In the genomic region with DNA sequence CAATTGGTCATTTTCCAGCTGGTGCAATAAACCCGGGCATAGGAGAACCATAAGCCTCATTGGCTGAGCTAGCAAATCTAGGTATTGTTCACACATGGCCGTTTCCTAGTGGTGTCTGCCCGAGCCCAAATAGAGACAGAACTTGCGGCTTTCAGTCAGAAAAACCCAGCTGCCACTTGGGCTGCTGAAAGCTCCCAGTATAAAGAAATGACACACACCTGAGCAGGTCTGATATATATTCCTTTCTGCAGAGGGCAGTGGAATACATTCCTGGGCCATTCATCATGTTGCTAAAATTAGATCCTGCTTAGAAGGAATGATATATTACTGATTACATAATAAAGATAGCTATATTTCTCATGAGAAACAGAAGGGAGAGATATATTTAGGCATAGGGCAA, we compare ENCODE assay signal across 18 cellular contexts.
DNase-seq lines count a peak whose midpoint lies in the region; ATAC-seq and TF ChIP-seq lines count a peak whose summit lies in the region.
"Had no signal": no experiment of that assay in that cellular context is flagged by ENCODE, and none has a peak within 500 bp of the region (broad histone marks: within the 10 kb centered on the region; RNA-seq: fewer than 3 reads in every experiment).

No MANE protein-coding gene starts in this region.

- no peaks in the 10 kb centered on the region for H3K27me3 ChIP-seq in PC-3 (ENCODE audit: low read length)
- no peaks in the 10 kb centered on the region for H3K27me3 ChIP-seq in foreskin keratinocyte
- H3K27me3 ChIP-seq: thyroid gland had no signal

- H3K9ac ChIP-seq in PC-3 (ENCODE audit: low read length): no peak overlapping the region

- no peak for TF ChIP-seq CTCF in PC-3 (conservative IDR thresholded peaks at IDR 0.05; ENCODE audit: low read depth, low read length)
- peak; percentile 53 for TF ChIP-seq CTCF in foreskin keratinocyte (conservative IDR thresholded peaks at IDR 0.05)

- no peaks in the 10 kb centered on the region for H3K79me2 ChIP-seq in PC-3 (ENCODE audit: low read length)

- POLR2A ChIA-PET in PC-3 (lab: Charles Lee; ENCODE audit: unreplicated experiment): no interaction called here

- H3K4me1 ChIP-seq in PC-3 (ENCODE audit: insufficient read depth, low read length) (no peaks in the 10 kb centered on the region), foreskin keratinocyte (peaks cover 12% of the 10 kb centered on the region)
- H3K4me1 ChIP-seq: thyroid gland had no signal

- H4K20me1 ChIP-seq in PC-3 (ENCODE audit: low read length): no peaks in the 10 kb centered on the region

- H3K27ac ChIP-seq in PC-3 (ENCODE audit: low read length) (no peak overlapping the region), foreskin keratinocyte (peak overlapping the region; percentile 71)
- H3K27ac ChIP-seq: thyroid gland had no signal

- no peak for ATAC-seq in PC-3
- peak; percentile 90 for ATAC-seq in foreskin keratinocyte
- no peak for ATAC-seq in HG03175 (IDR thresholded peaks at IDR 0.05; ENCODE audit: unreplicated experiment)
- no peak for ATAC-seq in HG03442 (IDR thresholded peaks at IDR 0.05; ENCODE audit: unreplicated experiment)
- no peak for ATAC-seq in HG03354 (IDR thresholded peaks at IDR 0.05; ENCODE audit: poor library complexity, severe bottlenecking, unreplicated experiment)
- ATAC-seq: activated T-cell treated with anti-CD3 and anti-CD28 coated beads, Interleukin-2, amount 50 U/mL, for 4 hours; natural killer cell had no signal

- no peak overlapping the region for H2AFZ ChIP-seq in PC-3 (ENCODE audit: low read length)

- BruUV-seq in PC-3 (replicated peaks; lab: Mats Ljungman, UMichigan): no TSS peak

- no peak overlapping the region for H3K4me3 ChIP-seq in PC-3 (ENCODE audit: low read length)
- H3K4me3 ChIP-seq: thyroid gland had no signal

- no peaks in the 10 kb centered on the region for H3K36me3 ChIP-seq in PC-3 (ENCODE audit: low read depth, low read length)
- H3K36me3 ChIP-seq: thyroid gland had no signal

- DNase-seq in NCI-H510A treated with DMSO at 0.1 percent for 48 hours (lab: John Stamatoyannopoulos, UW): peak; percentile 1
- no peak for DNase-seq in NCI-H510A (lab: John Stamatoyannopoulos, UW)
- peak; percentile 26 for DNase-seq in PC-3
- DNase-seq in foreskin keratinocyte: peak; percentile 95 to 98
- peak; percentile 50 for DNase-seq in ureter (ENCODE audit: low spot score)
- DNase-seq: activated CD4-positive, alpha-beta T cell treated with anti-CD3 and anti-CD28 coated beads, Interleukin-2, amount 50 U/mL, for 1 hour; activated T-cell treated with anti-CD3 and anti-CD28 coated beads, Interleukin-2, amount 50 U/mL, for 4 hours; CD4-positive, alpha-beta memory T cell; head of caudate nucleus; natural killer cell; NCI-H1048; NCI-H526; retina; stimulated activated CD4-positive, alpha-beta T cell treated with anti-CD3 and anti-CD28 coated beads, Interleukin-1b, Interleukin-23, amount 100 ng/mL, for 48 hours; thyroid gland had no signal

- no peaks in the 10 kb centered on the region for H3K9me3 ChIP-seq in PC-3 (ENCODE audit: low read length)
- H3K9me3 ChIP-seq: thyroid gland had no signal

- H3K9me2 ChIP-seq in PC-3 (replicated peaks; ENCODE audit: low read length): no peaks in the 10 kb centered on the region

- CTCF ChIA-PET in PC-3 (lab: Charles Lee): no interaction called here

- H3K4me2 ChIP-seq in PC-3 (ENCODE audit: low read length): no peak overlapping the region

- no peaks in the 10 kb centered on the region for H3F3A ChIP-seq in PC-3 (ENCODE audit: low read length, unreplicated experiment)

- intact Hi-C loops in PC-3 (cut with micrococcal nuclease): no loop called here
